1 cellular context compared by ENCODE assay signal in genomic region chr2:151828890-151829324, GRCh38.
TF ChIP-seq lines count a peak whose summit lies in the region.

No MANE protein-coding gene starts in this region.

TF ChIP-seq in GM23338, 12 proteins besides CTCF, POLR2A, EP300 and RAD21 (continued from another document):
- TF ChIP-seq ZNF462 (CRISPR knock-in tag; IDR thresholded peaks at IDR 0.05) (no peak), EZH2 (IDR thresholded peaks at IDR 0.05; ENCODE audit: low read depth, unreplicated experiment) (no peak), NANOG (IDR thresholded peaks at IDR 0.05; ENCODE audit: borderline replicate concordance) (no peak), JUNB (IDR thresholded peaks at IDR 0.05; ENCODE audit: unreplicated experiment) (no peak), ETS1 (IDR thresholded peaks at IDR 0.05) (no peak), REST (IDR thresholded peaks at IDR 0.05; ENCODE audit: unreplicated experiment) (no peak)
